In the genomic region with DNA sequence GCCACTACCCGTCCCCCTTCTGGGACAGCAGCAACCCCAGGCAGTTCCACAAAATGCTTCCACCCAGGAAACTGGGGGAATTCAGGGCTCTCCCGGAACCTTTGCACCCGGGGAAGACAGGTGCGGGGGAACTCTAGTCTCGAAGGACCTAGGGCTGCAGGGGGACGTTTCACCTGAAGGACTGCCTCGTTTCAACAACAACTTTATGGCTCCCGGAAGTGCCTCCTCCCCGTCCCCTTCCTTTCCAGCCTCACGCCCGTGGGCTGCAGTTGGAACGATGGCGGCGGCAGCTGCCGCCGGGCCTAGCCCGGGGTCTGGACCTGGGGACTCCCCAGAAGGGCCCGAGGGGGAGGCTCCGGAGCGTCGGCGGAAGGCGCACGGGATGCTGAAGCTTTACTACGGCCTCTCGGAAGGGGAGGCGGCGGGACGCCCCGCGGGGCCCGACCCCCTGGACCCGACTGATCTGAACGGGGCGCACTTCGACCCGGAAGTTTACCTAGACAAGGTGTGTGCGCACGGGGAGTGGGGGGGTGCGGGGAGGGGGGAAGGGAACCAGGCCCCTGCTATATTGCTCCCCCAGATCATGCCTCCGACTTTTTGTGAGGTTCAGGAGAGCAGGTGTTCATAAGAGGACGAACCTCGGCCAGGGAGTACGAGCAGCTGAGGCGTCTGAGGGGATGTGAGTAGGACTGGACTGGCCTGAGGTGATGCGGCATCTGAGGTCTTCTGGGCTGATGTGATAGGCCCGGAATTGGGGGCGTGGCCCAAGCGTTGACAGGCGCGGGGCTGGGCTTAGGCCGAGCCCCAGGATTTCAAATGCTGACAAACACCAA, we compare ENCODE assay signal across 8 cellular contexts. TPM values are rescaled to one million over a fixed set of nuclear protein-coding genes. Genes with fewer than 3 reads are reported as not detected.
DNase-seq lines count a peak whose midpoint lies in the region; ATAC-seq and TF ChIP-seq lines count a peak whose summit lies in the region.

VPS51 (plus strand) TSS at position 241 of the 833 bp plus-strand sequence; CDS start at position 278, 37 bp downstream.

- peaks cover 17% of the 10 kb centered on the region for H3K4me1 Mint-ChIP-seq in activated naive CD4-positive, alpha-beta T cell treated with anti-CD3 and anti-CD28 coated beads for 36 hours (ENCODE audit: low read depth)

- H3K27ac ChIP-seq in HCT116 (ENCODE audit: low read depth, low read length) (peak within 1 kb of the TSS; percentile 63), gastroesophageal sphincter (peak within 1 kb of the TSS; percentile 77 to 95 (median 90)), neutrophil (peak within 1 kb of the TSS; percentile 96)

- no peaks in the 10 kb centered on the region for H3K27me3 ChIP-seq in HCT116 (ENCODE audit: insufficient read depth, low read length)
- H3K27me3 ChIP-seq in gastroesophageal sphincter: no peaks in the 10 kb centered on the region
- H3K27me3 ChIP-seq in neutrophil: no peaks in the 10 kb centered on the region

- no peak within 1 kb of the TSS for H2AFZ ChIP-seq in HCT116 (ENCODE audit: low read depth, low read length, poor library complexity, severe bottlenecking)

- H3K79me2 ChIP-seq in HCT116 (ENCODE audit: insufficient read depth, low read length): peaks cover 23% of the 10 kb centered on the region

- no peak for TF ChIP-seq EP300 in gastroesophageal sphincter (IDR thresholded peaks at IDR 0.05)

- peaks cover 2% of the 10 kb centered on the region for H3K36me3 Mint-ChIP-seq in activated naive CD4-positive, alpha-beta T cell treated with anti-CD3 and anti-CD28 coated beads for 36 hours (ENCODE audit: low read depth)

- H3K9me3 Mint-ChIP-seq in activated naive CD4-positive, alpha-beta T cell treated with anti-CD3 and anti-CD28 coated beads for 36 hours: no peaks in the 10 kb centered on the region

- in situ Hi-C loops in G401 (cut with HindIII; ENCODE audit: low sequenced_read_pairs): no loop called here

- H3K4me1 ChIP-seq in HCT116 (ENCODE audit: control insufficient read depth in 1 of 2, insufficient read depth in 2 of 2, low read length in 2 of 2): peaks cover 3 to 12% of the 10 kb centered on the region in 2 experiments; a peak in 3 of 4 replicates
- peaks cover 0 to 30% (median 13%) of the 10 kb centered on the region in 3 donors for H3K4me1 ChIP-seq in gastroesophageal sphincter
- H3K4me1 ChIP-seq in neutrophil (ENCODE audit: control insufficient read depth in 1 of 2, insufficient read depth in 1 of 2, low read depth in 1 of 2, low read length in 1 of 2): peaks cover 10 to 15% of the 10 kb centered on the region in 2 experiments

- CTCF ChIA-PET in HCT116 (lab: Charles Lee): interaction anchor here (1.1 to 1.7 kb wide), 2 partner anchors 12 to 14 kb away, joined by 3 to 14 read pairs; no protein-coding TSS in a partner anchor
- CTCF ChIA-PET in activated naive CD4-positive, alpha-beta T cell treated with anti-CD3 and anti-CD28 coated beads for 36 hours (lab: Charles Lee): interaction anchor here (1.7 to 5.1 kb wide), 2 partner anchors 16 to 83 kb away, joined by 4 to 41 read pairs; partner anchors contain the start of gene TM7SF2

- peaks cover 3 to 6% of the 10 kb centered on the region in 2 experiments; a peak in 2 of 4 replicates for H3K36me3 ChIP-seq in HCT116 (ENCODE audit: control insufficient read depth in 1 of 2, insufficient read depth in 2 of 2, low read length in 2 of 2)
- peaks cover 0 to 26% of the 10 kb centered on the region in 2 donors for H3K36me3 ChIP-seq in gastroesophageal sphincter
- no peaks in the 10 kb centered on the region for H3K36me3 ChIP-seq in neutrophil

- no peaks in the 10 kb centered on the region for H3K9me3 ChIP-seq in HCT116 (ENCODE audit: control insufficient read depth in 1 of 2, insufficient read depth in 1 of 2, low read depth in 1 of 2, low read length in 2 of 2)
- no peaks in the 10 kb centered on the region for H3K9me3 ChIP-seq in gastroesophageal sphincter
- H3K9me3 ChIP-seq in neutrophil: no peaks in the 10 kb centered on the region

- TF ChIP-seq CTCF in HCT116 (IDR thresholded peaks at IDR 0.05 in 2 of 3, conservative IDR thresholded peaks at IDR 0.05 in 1 of 3; ENCODE audit: borderline replicate concordance in 1 of 3, insufficient read depth in 1 of 3, low read depth in 2 of 3, low read length in 2 of 3) (no peak), gastroesophageal sphincter (IDR thresholded peaks at IDR 0.05) (peak in 2 of 4 experiments; percentile 26 to 42), neutrophil (IDR thresholded peaks at IDR 0.05) (no peak), subcutaneous adipose tissue (IDR thresholded peaks at IDR 0.05; ENCODE audit: low read depth) (no peak)

- no peaks in the 10 kb centered on the region for H3K27me3 Mint-ChIP-seq in activated naive CD4-positive, alpha-beta T cell treated with anti-CD3 and anti-CD28 coated beads for 36 hours (ENCODE audit: low read depth)

- H3K4me3 Mint-ChIP-seq in activated naive CD4-positive, alpha-beta T cell treated with anti-CD3 and anti-CD28 coated beads for 36 hours: peak within 1 kb of the TSS; percentile 94

- TF ChIP-seq POLR2A in HCT116 (IDR thresholded peaks at IDR 0.05; ENCODE audit: borderline replicate concordance, extremely low read depth, insufficient read depth, insufficient read length): peak; percentile 94
- peak; percentile 37 to 66 for TF ChIP-seq POLR2A in gastroesophageal sphincter (IDR thresholded peaks at IDR 0.05)

- peak within 1 kb of the TSS; percentile 88 for H3K4me2 ChIP-seq in HCT116 (ENCODE audit: low read length)

- no peak for TF ChIP-seq RAD21 in HCT116 (IDR thresholded peaks at IDR 0.05; ENCODE audit: low read depth)

- peak within 1 kb of the TSS; percentile 95 for H3K27ac Mint-ChIP-seq in activated naive CD4-positive, alpha-beta T cell treated with anti-CD3 and anti-CD28 coated beads for 36 hours

- RAD21 ChIA-PET in HCT116 (lab: Charles Lee; ENCODE audit: low non-redundant PET in 1 of 2, low total read pairs in 2 of 2, uncharacterized antibody in 2 of 2, unreplicated experiment in 2 of 2): no interaction called here

- H3K4me3 ChIP-seq in HCT116 (replicated peaks in 1 of 2; ENCODE audit: low read depth in 1 of 2, low read length in 2 of 2) (peak within 1 kb of the TSS; percentile 74 to 78), gastroesophageal sphincter (peak within 1 kb of the TSS; percentile 87 to 93), neutrophil (ENCODE audit: low read depth in 1 of 2, low read length in 1 of 2) (peak within 1 kb of the TSS; percentile 72 to 89)

- 0% methylated on average over 9 of the region's 52 CpGs; no CpG with 5 or more reads in 1 of the 2 donors for WGBS in gastroesophageal sphincter (ENCODE audit: low coverage in 1 of 2), 2 donors

- peak within 1 kb of the TSS; percentile 77 for H3K9ac ChIP-seq in HCT116 (ENCODE audit: low read length)

- H3K9me2 ChIP-seq in HCT116 (ENCODE audit: insufficient read depth): no peaks in the 10 kb centered on the region

- intact Hi-C loops in HCT116 (cut with micrococcal nuclease): loop anchor here (1.0 to 5.0 kb wide), 2 partner anchors 12 to 84 kb away; partner anchors contain the start of genes ARL2, CDCA5 and ZFPL1
- intact Hi-C loops in activated naive CD4-positive, alpha-beta T cell treated with anti-CD3 and anti-CD28 coated beads for 36 hours (cut with micrococcal nuclease): loop anchor here (1.0 to 2.0 kb wide), 6 partner anchors 12 to 69 kb away; partner anchors contain the start of genes CDCA5, FAU, MRPL49 and SNX15

- BruUV-seq in HCT116 (replicated peaks; lab: Mats Ljungman, UMichigan): TSS peak; percentile 56

- DNase-seq in G401 (ENCODE audit: low spot score): peak; percentile 90
- peak; percentile 88 for DNase-seq in HCT116 (ENCODE audit: low read depth, low spot score)
- peak; percentile 83 for DNase-seq in MV-4-11 (lab: John Stamatoyannopoulos, UW)
- peak; percentile 93 for DNase-seq in SK-N-DZ (ENCODE audit: low spot score)
- peak; percentile 90 for DNase-seq in activated naive CD4-positive, alpha-beta T cell treated with anti-CD3 and anti-CD28 coated beads for 36 hours

- ATAC-seq in HCT116: peak; percentile 97
- ATAC-seq in gastroesophageal sphincter: peak; percentile 96

- POLR2A ChIA-PET in HCT116 (lab: Charles Lee): interaction anchor here (3.2 kb wide), 1 partner anchor 15 kb away, joined by 21 read pairs; the partner anchor contains the start of gene TM7SF2

- no peaks in the 10 kb centered on the region for H4K20me1 ChIP-seq in HCT116 (ENCODE audit: insufficient read depth)

TF ChIP-seq in HCT116, 20 proteins besides CTCF, POLR2A, EP300 and RAD21 (continues in another document):
- peak; percentile 92 for TF ChIP-seq ZFX (IDR thresholded peaks at IDR 0.05)
- TF ChIP-seq EGR1 (IDR thresholded peaks at IDR 0.05; ENCODE audit: low read depth): 0 out of 2 replicates have a peak, but pooled peaks have one; percentile 58
- TF ChIP-seq ZNF274 (IDR thresholded peaks at IDR 0.05; ENCODE audit: low read depth, low read length): no peak
- peak; percentile 93 for TF ChIP-seq YY1 (IDR thresholded peaks at IDR 0.05; ENCODE audit: extremely low read depth, insufficient replicate concordance, low read depth, low read length)
- TF ChIP-seq, protein P1, sequence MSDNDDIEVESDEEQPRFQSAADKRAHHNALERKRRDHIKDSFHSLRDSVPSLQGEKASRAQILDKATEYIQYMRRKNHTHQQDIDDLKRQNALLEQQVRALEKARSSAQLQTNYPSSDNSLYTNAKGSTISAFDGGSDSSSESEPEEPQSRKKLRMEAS (IDR thresholded peaks at IDR 0.05): peak; percentile 76
- peak; percentile 88 for TF ChIP-seq SRF (IDR thresholded peaks at IDR 0.05; ENCODE audit: low read depth)
- no peak for TF ChIP-seq CEBPB (IDR thresholded peaks at IDR 0.05; ENCODE audit: low read depth)
- peak; percentile 60 for TF ChIP-seq TCF7L2 (IDR thresholded peaks at IDR 0.05; ENCODE audit: borderline replicate concordance, extremely low read depth, insufficient read depth, insufficient read length)
- no peak for TF ChIP-seq FOSL1 (IDR thresholded peaks at IDR 0.05; ENCODE audit: low read depth)
- TF ChIP-seq ELF1 (IDR thresholded peaks at IDR 0.05; ENCODE audit: borderline replicate concordance, low read depth): peak; percentile 92
- TF ChIP-seq EZH2phosphoT487 (IDR thresholded peaks at IDR 0.05; ENCODE audit: borderline replicate concordance): no peak
- peak; percentile 99 for TF ChIP-seq CBX3 (IDR thresholded peaks at IDR 0.05; ENCODE audit: low read depth)
- TF ChIP-seq SIN3A (IDR thresholded peaks at IDR 0.05; ENCODE audit: low read depth): peak; percentile 81

RNA-seq across cellular contexts. Expression of gene VPS51, which starts in this region (rescaled TPM):
- 212 and 303 TPM in 2 replicates for total RNA-seq in G401 (2014; rRNA removed; shearing (Covaris generic))
- total RNA-seq in HCT116 (2021; ENCODE audit: unreplicated experiment): 89.5 TPM
- polyA plus RNA-seq in HCT116 (2012): 94.6 and 117 TPM in 2 replicates
- 159 and 188 TPM in 2 replicates for polyA plus RNA-seq in SK-N-DZ (2014; cell fraction: cytosol; rRNA removed)
- polyA plus RNA-seq in SK-N-DZ (2014; cell fraction: nucleus; rRNA removed): 294 and 409 TPM in 2 replicates
- 10 to 100 TPM; 90.8 to 96.0 TPM for total RNA-seq in activated naive CD4-positive, alpha-beta T cell treated with anti-CD3 and anti-CD28 coated beads for 36 hours
- 100 to 1,000 TPM; 374 to 526 (median 407) TPM for total RNA-seq in gastroesophageal sphincter
- 100 to 1,000 TPM in 3 of 4 donors, 10 to 100 TPM in 1; 84.8 to 300 (median 174) TPM for total RNA-seq in subcutaneous adipose tissue

Comparison
In these comparisons a context has a peak if more than half of its experiments do, and no peak if none do; other contexts are left out.
1. Peak in every context shown above with its lines: DNase-seq, ATAC-seq, H3K4me3 ChIP-seq and H3K27ac ChIP-seq.